ENCODE assay signal across 8 cellular contexts in the genomic region with DNA sequence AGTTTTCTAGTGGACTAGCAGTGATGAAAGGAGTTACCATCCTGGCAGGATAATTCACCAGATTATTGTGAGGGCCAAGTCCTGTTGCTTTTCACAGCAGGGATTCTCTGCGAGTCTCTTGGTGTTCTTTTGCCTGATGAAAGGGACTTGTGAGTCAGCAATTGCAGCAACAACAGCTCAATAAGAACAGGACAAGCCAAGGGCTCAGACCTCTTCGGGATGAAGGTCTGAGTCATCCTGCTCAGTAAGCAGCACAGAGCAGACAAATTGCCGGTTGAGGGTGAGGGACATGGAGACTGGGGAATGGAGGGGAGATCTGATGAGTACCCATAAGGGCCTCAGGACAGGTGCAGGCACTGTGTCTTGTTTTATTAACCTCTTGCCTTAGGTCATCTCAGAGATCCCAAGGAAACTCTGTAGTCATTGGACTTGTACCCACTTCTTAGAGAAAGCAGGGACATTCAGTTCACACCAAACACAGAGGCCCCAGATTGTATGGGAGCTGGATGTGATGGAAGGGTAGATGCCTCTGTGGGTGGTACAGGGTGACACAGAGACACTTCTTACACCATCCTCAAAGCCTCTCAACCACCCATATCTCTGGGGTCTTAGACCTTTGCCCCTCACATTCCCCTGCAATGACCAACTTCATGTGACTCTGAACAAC.
DNase-seq lines count a peak whose midpoint lies in the region; ATAC-seq, FAIRE-seq and TF ChIP-seq lines count a peak whose summit lies in the region.

No MANE protein-coding gene starts in this region.

- TF ChIP-seq CTCF in H1 (IDR thresholded peaks at IDR 0.05; ENCODE audit: control extremely low read depth in 1 of 3, insufficient read depth in 1 of 3, low read depth in 1 of 3, low read length in 3 of 3) (no peak), osteoblast (IDR thresholded peaks at IDR 0.05; ENCODE audit: extremely low read depth, low read depth, low read length) (no peak)

- peaks cover 3% of the 10 kb centered on the region; the same call in 1 of the 2 replicates for H3K79me1 ChIP-seq in H1 (ENCODE audit: low read depth, low read length)

- CTCF ChIA-PET in H1 (lab: Charles Lee; ENCODE audit: partially characterized antibody), result interaction anchor here (0.5 to 1.7 kb wide), 5 partner anchors 12 to 444 kb away, joined by 3 to 6 read pairs (median 3); no protein-coding TSS in a partner anchor

- H2BK5ac ChIP-seq in H1 (ENCODE audit: low read depth, low read length), result 0 out of 2 replicates have a peak overlapping the region, but pooled peaks have one; percentile 35

- no peaks in the 10 kb centered on the region for H3K79me2 ChIP-seq in H1 (ENCODE audit: control insufficient read depth in 1 of 2, insufficient read depth in 2 of 2, low read length in 2 of 2)
- H3K79me2 ChIP-seq in osteoblast (ENCODE audit: insufficient read depth, low read length), result no peaks in the 10 kb centered on the region

- no peak for TF ChIP-seq POLR2A in H1 (IDR thresholded peaks at IDR 0.05; ENCODE audit: control extremely low read depth in 1 of 2, low read depth in 2 of 2, low read length in 2 of 2)

- no peak for ATAC-seq in HG02623 (IDR thresholded peaks at IDR 0.05; ENCODE audit: unreplicated experiment)
- ATAC-seq in GM19328 (IDR thresholded peaks at IDR 0.05; ENCODE audit: unreplicated experiment), result no peak
- ATAC-seq in HG03139 (IDR thresholded peaks at IDR 0.05; ENCODE audit: unreplicated experiment), result no peak

- H4K20me1 ChIP-seq in H1 (replicated peaks in 1 of 2; ENCODE audit: control insufficient read depth in 1 of 2, insufficient read depth in 2 of 2, low read length in 2 of 2), result no peaks in the 10 kb centered on the region
- no peaks in the 10 kb centered on the region for H4K20me1 ChIP-seq in osteoblast (ENCODE audit: insufficient read depth, low read length)

- H3K27ac ChIP-seq in H1 (ENCODE audit: low read depth, low read length) (no peak overlapping the region), osteoblast (ENCODE audit: low read depth, low read length) (no peak overlapping the region)

- no peak overlapping the region for H2BK15ac ChIP-seq in H1 (ENCODE audit: low read length)

- TF ChIP-seq EP300 in H1 (IDR thresholded peaks at IDR 0.05; ENCODE audit: borderline replicate concordance in 1 of 2, low read depth in 2 of 2, low read length in 2 of 2), result no peak

- 0 out of 2 replicates have a peak overlapping the region, but pooled peaks have one; percentile 6 for H2BK12ac ChIP-seq in H1 (ENCODE audit: low read depth, low read length)

- 49% methylated on average over 3 of the region's 3 CpGs; no CpG with 5 or more reads in 1 of the 2 experiments for WGBS in H1 (ENCODE audit: extremely low coverage in 1 of 2, insufficient coverage in 1 of 2, insufficient read length in 1 of 2, insufficient replicate concordance in 2 of 2, low coverage in 1 of 2, low lambda C conversion rate in 2 of 2, missing lambda C conversion rate in 1 of 2), 2 experiments

- H3K18ac ChIP-seq in H1 (ENCODE audit: extremely low read depth, low read length), result peak overlapping the region; percentile 36; the same call in 1 of the 2 replicates

- no peak overlapping the region for H4K8ac ChIP-seq in H1 (ENCODE audit: extremely low read depth, insufficient read depth, low read length)

- H3K4me3 ChIP-seq in H1 (ENCODE audit: extremely low read depth in 1 of 4, insufficient read depth in 2 of 4, low read depth in 3 of 4, low read length in 4 of 4) (no peak overlapping the region), osteoblast (ENCODE audit: insufficient read depth, low read length) (no peak overlapping the region)

- H3K4me2 ChIP-seq in H1 (ENCODE audit: insufficient read depth in 1 of 2, low read depth in 2 of 2, low read length in 2 of 2) (peak overlapping the region in 1 of 2 experiments; percentile 16; a peak in 1 of 4 replicates), osteoblast (ENCODE audit: insufficient read depth, low read length) (peak overlapping the region; percentile 3)

- DNase-seq in G401 (ENCODE audit: low spot score) (peak; percentile 10), NCI-H460 (ENCODE audit: extremely low read depth, low read depth) (peak; percentile 82), H1 (ENCODE audit: low read depth in 1 of 2, low spot score in 2 of 2) (peak in 1 of 2 experiments; percentile 33), osteoblast (ENCODE audit: insufficient read length, low spot score, missing footprints) (peak; percentile 99)
- no peak for DNase-seq in activated effector memory CD4-positive, alpha-beta T cell treated with Interleukin-2 at 50 U/mL for 16 hours

- H2AFZ ChIP-seq in H1 (ENCODE audit: low read length) (no peak overlapping the region), osteoblast (ENCODE audit: low read length) (no peak overlapping the region)

- H4K91ac ChIP-seq in H1 (replicated peaks; ENCODE audit: insufficient read length, low read length), result no peak overlapping the region

- H3K27me3 ChIP-seq in H1 (replicated peaks in 1 of 4; ENCODE audit: control insufficient read depth in 3 of 4, extremely low read depth in 1 of 4, insufficient read depth in 3 of 4, low read length in 3 of 4) (no peaks in the 10 kb centered on the region), osteoblast (ENCODE audit: insufficient read depth, low read length) (no peaks in the 10 kb centered on the region)

- no peaks in the 10 kb centered on the region for H3K23me2 ChIP-seq in H1 (ENCODE audit: low read depth, low read length)

- H4K5ac ChIP-seq in H1 (ENCODE audit: insufficient read length, low read depth, low read length), result no peak overlapping the region

- TF ChIP-seq RAD21 in H1 (IDR thresholded peaks at IDR 0.05 in 1 of 2, conservative IDR thresholded peaks at IDR 0.05 in 1 of 2; ENCODE audit: low read depth in 2 of 2, low read length in 2 of 2), result no peak

- H3K56ac ChIP-seq in H1 (replicated peaks; ENCODE audit: insufficient read length, low read depth, low read length), result no peak overlapping the region

- in situ Hi-C loops in G401 (cut with HindIII; ENCODE audit: low sequenced_read_pairs), result no loop called here

- no peak overlapping the region for H2BK20ac ChIP-seq in H1 (ENCODE audit: low read length)

- H3K36me3 ChIP-seq in H1 (ENCODE audit: control insufficient read depth in 2 of 4, insufficient read depth in 4 of 4, low read length in 3 of 4), result no peaks in the 10 kb centered on the region
- no peaks in the 10 kb centered on the region for H3K36me3 ChIP-seq in osteoblast (ENCODE audit: insufficient read depth, low read length)

- H3K23ac ChIP-seq in H1 (ENCODE audit: insufficient read length), result no peak overlapping the region

- H2BK120ac ChIP-seq in H1 (replicated peaks; ENCODE audit: low read depth, low read length), result no peak overlapping the region

- no peak overlapping the region for H3K14ac ChIP-seq in H1 (ENCODE audit: insufficient read length)

- H3K9me3 ChIP-seq in H1 (ENCODE audit: insufficient read depth in 2 of 2, low read depth in 1 of 2, low read length in 1 of 2) (no peaks in the 10 kb centered on the region), osteoblast (ENCODE audit: low read depth, low read length) (no peaks in the 10 kb centered on the region)

- no peak overlapping the region for H3K4ac ChIP-seq in H1 (replicated peaks; ENCODE audit: insufficient read length, low read depth, low read length)

- H3K4me1 ChIP-seq in H1 (replicated peaks in 1 of 4; ENCODE audit: control insufficient read depth in 3 of 4, insufficient read depth in 4 of 4, low read length in 3 of 4) (peaks cover 0 to 11% (median 6%) of the 10 kb centered on the region in 4 experiments; a peak in 5 of 7 replicates), osteoblast (ENCODE audit: insufficient read depth, low read length) (peaks cover 36% of the 10 kb centered on the region)

- no peak overlapping the region for H3K9ac ChIP-seq in H1 (replicated peaks in 1 of 4; ENCODE audit: extremely low read depth in 1 of 4, low read depth in 3 of 4, low read length in 3 of 4)

- peak overlapping the region; percentile 90 for H2AK5ac ChIP-seq in H1 (ENCODE audit: low read depth, low read length)

- FAIRE-seq in H1 (lab: Jason Lieb, UNC), result peak; percentile 32

- POLR2A ChIA-PET in H1 (lab: Charles Lee; ENCODE audit: partially characterized antibody), result no interaction called here

TF ChIP-seq in H1, 55 proteins besides CTCF, POLR2A, EP300 and RAD21:
- TF ChIP-seq, protein P1, sequence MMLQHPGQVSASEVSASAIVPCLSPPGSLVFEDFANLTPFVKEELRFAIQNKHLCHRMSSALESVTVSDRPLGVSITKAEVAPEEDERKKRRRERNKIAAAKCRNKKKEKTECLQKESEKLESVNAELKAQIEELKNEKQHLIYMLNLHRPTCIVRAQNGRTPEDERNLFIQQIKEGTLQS (IDR thresholded peaks at IDR 0.05; ENCODE audit: insufficient read depth, low read depth, low read length), result no peak
- TF ChIP-seq JUND (IDR thresholded peaks at IDR 0.05; ENCODE audit: low read length) (0 out of 2 replicates have a peak, but pooled peaks have one; percentile 55), MAFK (IDR thresholded peaks at IDR 0.05; ENCODE audit: low read depth, low read length) (peak; percentile 84), CTBP2 (IDR thresholded peaks at IDR 0.05; ENCODE audit: borderline replicate concordance, insufficient read depth, insufficient read length, low read length) (no peak), KDM1A (IDR thresholded peaks at IDR 0.05; ENCODE audit: borderline replicate concordance, low read length) (no peak), TEAD4 (IDR thresholded peaks at IDR 0.05; ENCODE audit: low read depth, low read length) (no peak), ZNF274 (IDR thresholded peaks at IDR 0.05; ENCODE audit: borderline replicate concordance, extremely low read depth, low read length) (no peak), BACH1 (IDR thresholded peaks at IDR 0.05; ENCODE audit: low read length) (peak; percentile 97), YY1 (IDR thresholded peaks at IDR 0.05; ENCODE audit: low read depth, low read length) (no peak), TBP (IDR thresholded peaks at IDR 0.05; ENCODE audit: low read depth, low read length) (no peak), BCL11A (IDR thresholded peaks at IDR 0.05; ENCODE audit: low read depth in 2 of 2, low read length in 2 of 2) (no peak), NANOG (IDR thresholded peaks at IDR 0.05; ENCODE audit: insufficient read depth, low read depth, low read length, poor library complexity, severe bottlenecking) (no peak)
- TF ChIP-seq, protein P2, sequence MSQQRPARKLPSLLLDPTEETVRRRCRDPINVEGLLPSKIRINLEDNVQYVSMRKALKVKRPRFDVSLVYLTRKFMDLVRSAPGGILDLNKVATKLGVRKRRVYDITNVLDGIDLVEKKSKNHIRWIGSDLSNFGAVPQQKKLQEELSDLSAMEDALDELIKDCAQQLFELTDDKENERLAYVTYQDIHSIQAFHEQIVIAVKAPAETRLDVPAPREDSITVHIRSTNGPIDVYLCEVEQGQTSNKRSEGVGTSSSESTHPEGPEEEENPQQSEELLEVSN (IDR thresholded peaks at IDR 0.05), result no peak
TF ChIP-seq in H1: peak in this region for 3.
